15 cellular contexts compared by ENCODE assay signal in the genomic region with DNA sequence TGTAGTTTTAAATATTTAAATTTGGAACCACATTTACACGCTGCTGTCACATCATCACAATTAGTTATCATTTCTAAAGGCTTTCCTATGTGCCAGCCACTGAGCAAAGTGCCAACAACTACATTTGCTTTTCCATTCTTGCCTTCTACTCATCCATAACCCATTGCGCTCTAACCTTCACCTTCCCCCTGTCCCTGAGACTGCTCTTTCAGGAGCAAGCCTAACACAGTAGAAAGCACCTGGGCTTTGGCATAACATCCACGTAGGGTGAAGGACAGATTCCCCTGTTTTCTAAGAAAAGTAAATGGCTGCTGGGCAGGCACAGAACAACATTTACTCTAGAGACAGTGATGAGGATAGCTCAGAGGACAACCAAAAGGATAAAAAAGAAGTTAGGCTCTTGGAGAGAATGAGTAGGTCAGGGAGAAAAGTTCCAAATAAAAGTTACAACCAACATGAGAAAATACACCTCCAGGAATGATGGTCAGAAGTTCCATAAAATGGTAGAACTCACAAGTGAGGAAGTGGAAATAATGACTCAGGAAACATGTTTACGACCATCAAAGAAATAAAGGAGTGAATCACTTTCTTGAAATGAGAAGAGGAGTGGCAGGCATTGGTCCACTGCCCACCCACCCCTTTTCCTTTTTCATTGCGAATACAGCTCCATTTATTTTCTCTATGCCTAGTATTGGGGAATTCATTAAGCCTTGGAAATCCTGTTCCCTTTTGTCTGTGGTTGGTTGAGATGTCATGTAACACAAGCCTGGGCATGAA.
DNase-seq lines count a peak whose midpoint lies in the region; ATAC-seq, FAIRE-seq and TF ChIP-seq lines count a peak whose summit lies in the region.
"Had no signal": no experiment of that assay in that cellular context is flagged by ENCODE, and none has a peak within 500 bp of the region (broad histone marks: within the 10 kb centered on the region; RNA-seq: fewer than 3 reads in every experiment).

No MANE protein-coding gene starts in this region.

- H3K4me1 Mint-ChIP-seq in activated naive CD4-positive, alpha-beta T cell treated with anti-CD3 and anti-CD28 coated beads for 36 hours (ENCODE audit: low read depth), result peaks cover 29% of the 10 kb centered on the region
- H3K4me1 Mint-ChIP-seq in chondrocyte (ENCODE audit: low read depth), result no peaks in the 10 kb centered on the region
- H3K4me1 Mint-ChIP-seq: B cell had no signal

- H3K27ac Mint-ChIP-seq in activated naive CD4-positive, alpha-beta T cell treated with anti-CD3 and anti-CD28 coated beads for 36 hours, result peak overlapping the region; percentile 99
- H3K27ac Mint-ChIP-seq in chondrocyte (ENCODE audit: unreplicated experiment), result no peak overlapping the region
- H3K27ac Mint-ChIP-seq: B cell had no signal

- no peaks in the 10 kb centered on the region for H3K79me2 ChIP-seq in OCI-LY3 (ENCODE audit: low read length)

- H3K9ac ChIP-seq in OCI-LY3 (ENCODE audit: low read length), result no peak overlapping the region

- H4K20me1 ChIP-seq in OCI-LY3 (ENCODE audit: insufficient read depth, low read length), result no peaks in the 10 kb centered on the region

- intact Hi-C loops in activated naive CD4-positive, alpha-beta T cell treated with anti-CD3 and anti-CD28 coated beads for 36 hours (cut with micrococcal nuclease), result loop anchor here (1.0 to 10.0 kb wide), 7 partner anchors 18 to 690 kb away; a partner anchor contains a TSS

- FAIRE-seq in bronchial epithelial cell (lab: Jason Lieb, UNC), result no peak

- peaks cover 11% of the 10 kb centered on the region for H3K4me1 ChIP-seq in OCI-LY3 (ENCODE audit: low read length)
- H3K4me1 ChIP-seq: esophagus muscularis mucosa, SJCRH30 had no signal

- H3K36me3 ChIP-seq in OCI-LY3 (replicated peaks; ENCODE audit: low read depth, low read length) (no peaks in the 10 kb centered on the region), bronchial epithelial cell (ENCODE audit: control insufficient read depth, insufficient read depth, low read length) (no peaks in the 10 kb centered on the region)
- H3K36me3 ChIP-seq: esophagus muscularis mucosa, SJCRH30 had no signal

- H2AFZ ChIP-seq in OCI-LY3 (ENCODE audit: low read depth, low read length), result 0 out of 2 replicates have a peak overlapping the region, but pooled peaks have one; percentile 5

- DNase-seq in activated naive CD4-positive, alpha-beta T cell treated with anti-CD3 and anti-CD28 coated beads for 36 hours, result peak; percentile 72
- DNase-seq in activated naive CD4-positive, alpha-beta T cell (lab: John Stamatoyannopoulos, UW), result no peak
- DNase-seq in bronchial epithelial cell (ENCODE audit: low read depth) (peak; percentile 47), amygdala (lab: John Stamatoyannopoulos, UW) (no peak), chondrocyte (ENCODE audit: low spot score) (no peak)
- peak; percentile 30 for DNase-seq in stimulated activated naive CD8-positive, alpha-beta T cell treated with anti-CD3 and anti-CD28 coated beads, Interleukin-15, Interleukin-2, amounts not matched to agents 100 U/mL and 50 U/mL, for 24 hours
- DNase-seq: central memory CD4-positive, alpha-beta T cell; NCI-H1048; NCI-H510A; SJCRH30 had no signal

- H3K9me3 ChIP-seq in OCI-LY3 (ENCODE audit: insufficient read depth, low read length), result no peaks in the 10 kb centered on the region
- H3K9me3 ChIP-seq: esophagus muscularis mucosa, SJCRH30 had no signal

- peaks cover 6% of the 10 kb centered on the region for H3K9me3 Mint-ChIP-seq in activated naive CD4-positive, alpha-beta T cell treated with anti-CD3 and anti-CD28 coated beads for 36 hours
- peaks cover 4% of the 10 kb centered on the region for H3K9me3 Mint-ChIP-seq in chondrocyte (ENCODE audit: low read depth)

- no peaks in the 10 kb centered on the region for H3K27me3 ChIP-seq in OCI-LY3 (ENCODE audit: low read depth, low read length)
- H3K27me3 ChIP-seq in bronchial epithelial cell (ENCODE audit: control insufficient read depth, insufficient read depth, low read length), result no peaks in the 10 kb centered on the region
- H3K27me3 ChIP-seq: esophagus muscularis mucosa, SJCRH30 had no signal

- H3K4me2 ChIP-seq in OCI-LY3 (ENCODE audit: low read length), result peak overlapping the region; percentile 19

- no peaks in the 10 kb centered on the region for H3K27me3 Mint-ChIP-seq in activated naive CD4-positive, alpha-beta T cell treated with anti-CD3 and anti-CD28 coated beads for 36 hours (ENCODE audit: low read depth)
- H3K27me3 Mint-ChIP-seq in chondrocyte (ENCODE audit: low read depth), result peaks cover 5% of the 10 kb centered on the region

- H3K4me3 ChIP-seq in OCI-LY3 (ENCODE audit: low read length), result no peak overlapping the region
- H3K4me3 ChIP-seq in bronchial epithelial cell (ENCODE audit: low read depth, low read length), result no peak overlapping the region
- H3K4me3 ChIP-seq: esophagus muscularis mucosa, SJCRH30 had no signal

- H3K4me3 Mint-ChIP-seq in activated naive CD4-positive, alpha-beta T cell treated with anti-CD3 and anti-CD28 coated beads for 36 hours, result peak overlapping the region; percentile 85
- H3K4me3 Mint-ChIP-seq in chondrocyte (ENCODE audit: unreplicated experiment), result no peak overlapping the region
- H3K4me3 Mint-ChIP-seq: B cell had no signal

- peaks cover 6% of the 10 kb centered on the region for H3K36me3 Mint-ChIP-seq in activated naive CD4-positive, alpha-beta T cell treated with anti-CD3 and anti-CD28 coated beads for 36 hours (ENCODE audit: low read depth)
- H3K36me3 Mint-ChIP-seq in chondrocyte (ENCODE audit: low read depth), result no peaks in the 10 kb centered on the region

- peak; percentile 79 for ATAC-seq in stimulated activated naive CD8-positive, alpha-beta T cell treated with anti-CD3 and anti-CD28 coated beads, Interleukin-15, Interleukin-2, amounts not matched to agents 100 U/mL and 50 U/mL, for 24 hours
- no peak for ATAC-seq in HG03108 (IDR thresholded peaks at IDR 0.05; ENCODE audit: unreplicated experiment)

- H3K27ac ChIP-seq in OCI-LY3 (ENCODE audit: low read length), result no peak overlapping the region
- H3K27ac ChIP-seq: esophagus muscularis mucosa, HL-60, SJCRH30 had no signal

- CTCF ChIA-PET in activated naive CD4-positive, alpha-beta T cell treated with anti-CD3 and anti-CD28 coated beads for 36 hours (lab: Charles Lee), result interaction anchor here (0.6 to 1.0 kb wide), 2 partner anchors 18 to 85 kb away, joined by 3 to 8 read pairs; no protein-coding TSS in a partner anchor

- TF ChIP-seq CTCF in OCI-LY3 (IDR thresholded peaks at IDR 0.05; ENCODE audit: low read depth, low read length) (no peak), bronchial epithelial cell (IDR thresholded peaks at IDR 0.05; ENCODE audit: insufficient read depth, low read length, severe bottlenecking) (no peak), chondrocyte (IDR thresholded peaks at IDR 0.05) (no peak)

Comparison
In these comparisons a context has a peak if more than half of its experiments do, and no peak if none do; other contexts are left out.
1. DNase-seq: peak in activated naive CD4-positive, alpha-beta T cell treated with anti-CD3 and anti-CD28 coated beads for 36 hours (single experiment), bronchial epithelial cell (single experiment) and stimulated activated naive CD8-positive, alpha-beta T cell treated with anti-CD3 and anti-CD28 coated beads, Interleukin-15, Interleukin-2, amounts not matched to agents 100 U/mL and 50 U/mL, for 24 hours (single experiment); none in activated naive CD4-positive, alpha-beta T cell (0 of 4), amygdala (0 of 56) and chondrocyte (single experiment).